ENCODE assay signal across 14 cellular contexts in the genomic region with DNA sequence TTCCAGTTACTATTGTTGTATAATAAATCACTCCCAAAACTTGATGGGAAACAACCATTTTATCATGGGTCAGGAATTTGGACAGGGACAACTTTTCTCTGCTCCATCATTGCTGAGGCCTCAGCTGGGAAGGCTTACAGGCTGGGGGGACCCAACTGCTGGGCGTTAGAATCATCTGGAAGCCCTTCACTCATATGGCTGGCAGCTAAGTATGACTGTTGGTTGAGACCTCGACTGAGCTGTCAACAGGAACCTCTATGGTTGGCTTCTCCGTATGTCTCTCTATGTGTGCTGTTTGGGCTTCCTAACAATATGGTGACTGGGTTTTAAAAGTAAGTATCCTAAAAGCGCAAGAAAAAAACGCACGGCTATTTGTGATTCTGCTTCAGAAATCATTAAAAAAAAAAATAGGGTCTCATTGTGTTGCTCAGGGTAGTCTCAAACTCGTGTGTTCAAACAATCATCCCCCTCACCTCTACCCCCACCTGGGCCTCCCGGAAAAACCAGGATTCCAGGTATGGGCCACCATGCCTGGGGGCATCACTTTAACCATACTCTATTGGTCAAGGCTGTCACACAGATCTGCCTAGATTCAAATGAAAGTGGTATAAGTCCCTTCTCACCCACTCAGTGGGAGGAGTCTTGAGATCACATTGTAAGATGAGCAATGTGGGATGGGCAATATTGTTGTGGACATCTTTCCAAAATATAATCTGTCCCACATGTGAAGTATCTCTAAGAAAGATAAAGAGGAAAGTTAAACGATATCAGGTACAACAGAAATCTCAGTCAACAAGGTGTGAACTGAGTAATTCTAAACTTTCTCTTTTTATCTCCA. TPM values are rescaled to one million over a fixed set of nuclear protein-coding genes. Genes with fewer than 3 reads are reported as not detected.
A peak's percentile ranks its signal among the peaks of the same experiment; 100 is the strongest.
DNase-seq lines count a peak whose midpoint lies in the region; ATAC-seq, FAIRE-seq and TF ChIP-seq lines count a peak whose summit lies in the region.
"Had no signal": no experiment of that assay in that cellular context is flagged by ENCODE, and none has a peak within 500 bp of the region (broad histone marks: within the 10 kb centered on the region; RNA-seq: fewer than 3 reads in every experiment).

No MANE protein-coding gene starts in this region.

- ATAC-seq in CD4-positive, alpha-beta T cell (ENCODE audit: poor library complexity) = no peak
- peak; percentile 29 for ATAC-seq in activated naive CD8-positive, alpha-beta T cell treated with anti-CD3 and anti-CD28 coated beads, Interleukin-2, amount 50 U/mL, for 24 hours
- ATAC-seq in natural killer cell = peak; percentile 8 to 25 (median 18)
- ATAC-seq: Panc1 had no signal

- H3K36me3 Mint-ChIP-seq in CD4-positive, alpha-beta T cell (ENCODE audit: low read depth) = peaks cover 65% of the 10 kb centered on the region
- H3K36me3 Mint-ChIP-seq in activated naive CD8-positive, alpha-beta T cell treated with anti-CD3 and anti-CD28 coated beads, Interleukin-2, amount 50 U/mL, for 24 hours (ENCODE audit: low read depth) = peaks cover 41% of the 10 kb centered on the region
- H3K36me3 Mint-ChIP-seq in natural killer cell = no peaks in the 10 kb centered on the region

- FAIRE-seq in D721Med (lab: Jason Lieb, UNC) = no peak

- intact Hi-C loops in CD4-positive, alpha-beta T cell (cut with DNase I, micrococcal nuclease) = no loop called here
- intact Hi-C loops in natural killer cell (cut with micrococcal nuclease) = loop anchor here (1.0 kb wide), 1 partner anchor 8 kb away; no protein-coding TSS in a partner anchor

- H3K27ac ChIP-seq in CD4-positive, alpha-beta T cell (ENCODE audit: low read depth, low read length) = peak overlapping the region; percentile 42
- H3K27ac ChIP-seq: left ventricle myocardium inferior had no signal

- CTCF ChIA-PET in CD4-positive, alpha-beta T cell (lab: Charles Lee) = interaction anchor here (1.4 kb wide), 2 partner anchors 23 to 44 kb away, joined by 4 read pairs; no protein-coding TSS in a partner anchor

- peak overlapping the region; percentile 27 for H3K4me3 Mint-ChIP-seq in CD4-positive, alpha-beta T cell
- H3K4me3 Mint-ChIP-seq in activated naive CD8-positive, alpha-beta T cell treated with anti-CD3 and anti-CD28 coated beads, Interleukin-2, amount 50 U/mL, for 24 hours = peak overlapping the region; percentile 46
- peak overlapping the region; percentile 47 for H3K4me3 Mint-ChIP-seq in natural killer cell
- H3K4me3 Mint-ChIP-seq: endodermal cell had no signal

- no peaks in the 10 kb centered on the region for H3K9me3 Mint-ChIP-seq in CD4-positive, alpha-beta T cell
- H3K9me3 Mint-ChIP-seq in activated naive CD8-positive, alpha-beta T cell treated with anti-CD3 and anti-CD28 coated beads, Interleukin-2, amount 50 U/mL, for 24 hours = no peaks in the 10 kb centered on the region
- no peaks in the 10 kb centered on the region for H3K9me3 Mint-ChIP-seq in natural killer cell
- H3K9me3 Mint-ChIP-seq: endodermal cell had no signal

- TF ChIP-seq CTCF in CD4-positive, alpha-beta T cell (IDR thresholded peaks at IDR 0.05) = no peak
- no peak for TF ChIP-seq CTCF in natural killer cell (IDR thresholded peaks at IDR 0.05)
- no peak for TF ChIP-seq CTCF in GM13976 (IDR thresholded peaks at IDR 0.05; ENCODE audit: borderline replicate concordance, control extremely low read depth, extremely low read depth, insufficient read depth, missing control alignments)
- TF ChIP-seq CTCF in D721Med (IDR thresholded peaks at IDR 0.05; ENCODE audit: insufficient read depth, missing control alignments) = no peak

- no peaks in the 10 kb centered on the region for H3K9me3 ChIP-seq in CD4-positive, alpha-beta T cell (ENCODE audit: control insufficient read depth, low read length)

- H3K27me3 Mint-ChIP-seq in CD4-positive, alpha-beta T cell = no peaks in the 10 kb centered on the region
- H3K27me3 Mint-ChIP-seq in activated naive CD8-positive, alpha-beta T cell treated with anti-CD3 and anti-CD28 coated beads, Interleukin-2, amount 50 U/mL, for 24 hours = no peaks in the 10 kb centered on the region
- no peaks in the 10 kb centered on the region for H3K27me3 Mint-ChIP-seq in natural killer cell (ENCODE audit: low read depth in 2 of 2)

- H3K27ac Mint-ChIP-seq in CD4-positive, alpha-beta T cell = peak overlapping the region; percentile 92
- peak overlapping the region; percentile 86 for H3K27ac Mint-ChIP-seq in activated naive CD8-positive, alpha-beta T cell treated with anti-CD3 and anti-CD28 coated beads, Interleukin-2, amount 50 U/mL, for 24 hours
- peak overlapping the region; percentile 97 to 99 for H3K27ac Mint-ChIP-seq in natural killer cell
- H3K27ac Mint-ChIP-seq: endodermal cell had no signal

- peaks cover 100% of the 10 kb centered on the region for H3K4me1 Mint-ChIP-seq in CD4-positive, alpha-beta T cell (ENCODE audit: low read depth)
- H3K4me1 Mint-ChIP-seq in activated naive CD8-positive, alpha-beta T cell treated with anti-CD3 and anti-CD28 coated beads, Interleukin-2, amount 50 U/mL, for 24 hours = peaks cover 100% of the 10 kb centered on the region
- peaks cover 89 to 94% of the 10 kb centered on the region in 2 donors for H3K4me1 Mint-ChIP-seq in natural killer cell
- H3K4me1 Mint-ChIP-seq: endodermal cell had no signal

- no peaks in the 10 kb centered on the region for H3K27me3 ChIP-seq in CD4-positive, alpha-beta T cell (ENCODE audit: control insufficient read depth, insufficient read depth, low read length)
- H3K27me3 ChIP-seq: heart right ventricle had no signal

- POLR2A ChIA-PET in CD4-positive, alpha-beta T cell (lab: Charles Lee) = interaction anchor here (0.7 to 4.0 kb wide), 10 partner anchors 8 to 141 kb away, joined by 3 to 58 read pairs (median 4); partner anchors contain the start of gene FNBP1

- TF ChIP-seq POLR2A in GM19099 (IDR thresholded peaks at IDR 0.05; ENCODE audit: extremely low read depth, insufficient read length, low read depth) = peak; percentile 33

- DNase-seq in CD4-positive, alpha-beta T cell = no peak
- DNase-seq in activated naive CD8-positive, alpha-beta T cell treated with anti-CD3 and anti-CD28 coated beads, Interleukin-2, amount 50 U/mL, for 24 hours = no peak
- no peak for DNase-seq in natural killer cell
- no peak for DNase-seq in stimulated activated CD4-positive, alpha-beta T cell treated with anti-CD3 and anti-CD28 coated beads, Interleukin-12 subunit alpha, Interleukin-12 subunit beta, amount 100 ng/mL, for 4 hours
- no peak for DNase-seq in NCI-H2171 treated with DMSO at 0.1 percent for 48 hours (lab: John Stamatoyannopoulos, UW)
- DNase-seq in GM13976 (ENCODE audit: low spot score) = no peak
- DNase-seq in D721Med (ENCODE audit: insufficient read length, low spot score) = no peak
- DNase-seq: C1 segment of cervical spinal cord, endodermal cell, heart right ventricle, left ventricle myocardium inferior, NCI-H345 had no signal

- in situ Hi-C loops in GM13976 (cut with MboI; ENCODE audit: low sequenced_read_pairs, unreplicated experiment) = no loop called here

RNA-seq across cellular contexts. Expression of gene FNBP1, which starts 15.2 kb away (rescaled TPM):
- total RNA-seq in CD4-positive, alpha-beta T cell = 100 to 1,000 TPM; 166 to 181 TPM
- 100 to 1,000 TPM; 177 to 209 (median 203) TPM for total RNA-seq in natural killer cell

RNA-seq across cellular contexts. Expression of gene GPR107, which starts 26.0 kb away (rescaled TPM):
- 10 to 100 TPM; 18.9 to 19.2 TPM for total RNA-seq in CD4-positive, alpha-beta T cell
- 10 to 100 TPM; 32.9 to 49.5 (median 41.8) TPM for total RNA-seq in natural killer cell
